ENCODE assay signal across 1 cellular context in genomic region chr21:46181436-46181835, GRCh38.
TF ChIP-seq lines count a peak whose summit lies in the region.

No MANE protein-coding gene starts in this region.

TF ChIP-seq in IMR-90, 13 proteins besides CTCF, POLR2A, EP300 and RAD21 (continued from another document):
- no peak for TF ChIP-seq SMC3 (IDR thresholded peaks at IDR 0.05; ENCODE audit: low read depth, low read length)
